Comparison of ENCODE assay signal across 21 cellular contexts in genomic region chr3:83435173-83435572, GRCh38.
DNase-seq lines count a peak whose midpoint lies in the region; ATAC-seq, FAIRE-seq and TF ChIP-seq lines count a peak whose summit lies in the region.
"Had no signal": no experiment of that assay in that cellular context is flagged by ENCODE, and none has a peak within 500 bp of the region (broad histone marks: within the 10 kb centered on the region; RNA-seq: fewer than 3 reads in every experiment).

No MANE protein-coding gene starts in this region.

- no peak overlapping the region for H3K27ac Mint-ChIP-seq in type B pancreatic cell
- H3K27ac Mint-ChIP-seq: CD4-positive, alpha-beta T cell; naive B cell had no signal

- WGBS in heart left ventricle, 4 donors: 19 to 30% (median 21%) methylated on average over 3 of the region's 3 CpGs

- H3K36me3 Mint-ChIP-seq in type B pancreatic cell: no peaks in the 10 kb centered on the region
- H3K36me3 Mint-ChIP-seq: naive B cell had no signal

- no peak overlapping the region for H3K4me3 Mint-ChIP-seq in type B pancreatic cell
- H3K4me3 Mint-ChIP-seq: CD4-positive, alpha-beta T cell; naive B cell had no signal

- H3K4me3 ChIP-seq in cardiac muscle cell (no peak overlapping the region), heart left ventricle (no peak overlapping the region), SU-DHL-6 (ENCODE audit: insufficient read depth, low read length, poor library complexity, severe bottlenecking) (no peak overlapping the region), kidney (ENCODE audit: low read length in 2 of 2) (no peak overlapping the region), upper lobe of right lung (no peak overlapping the region)
- H3K4me3 ChIP-seq: ascending aorta, coronary artery, SJSA1 had no signal

- H3K9ac ChIP-seq in SU-DHL-6 (ENCODE audit: low read length): peak overlapping the region; percentile 18; the same call in 1 of the 2 replicates
- H3K9ac ChIP-seq in kidney (ENCODE audit: low read length in 2 of 2): no peak overlapping the region
- H3K9ac ChIP-seq: KMS-11 had no signal

- intact Hi-C loops in heart left ventricle (cut with DNase I): no loop called here
- intact Hi-C loops in kidney (cut with DNase I): no loop called here
- intact Hi-C loops in upper lobe of right lung (cut with DNase I): no loop called here

- H3K79me2 ChIP-seq in SU-DHL-6 (ENCODE audit: insufficient read depth, low read length): no peaks in the 10 kb centered on the region

- H3K9me3 ChIP-seq in cardiac muscle cell (ENCODE audit: low read depth): no peaks in the 10 kb centered on the region
- H3K9me3 ChIP-seq in heart left ventricle: no peaks in the 10 kb centered on the region
- no peaks in the 10 kb centered on the region for H3K9me3 ChIP-seq in SU-DHL-6 (ENCODE audit: insufficient read depth, low read length)
- no peaks in the 10 kb centered on the region for H3K9me3 ChIP-seq in kidney (ENCODE audit: control insufficient read depth in 1 of 2, low read length in 2 of 2)
- no peaks in the 10 kb centered on the region for H3K9me3 ChIP-seq in upper lobe of right lung
- H3K9me3 ChIP-seq: ascending aorta, SJSA1 had no signal

- H3K9me2 ChIP-seq in SU-DHL-6 (replicated peaks; ENCODE audit: insufficient read depth, low read length): no peaks in the 10 kb centered on the region

- H3K4me1 Mint-ChIP-seq in type B pancreatic cell (ENCODE audit: unreplicated experiment): peaks cover 14% of the 10 kb centered on the region
- H3K4me1 Mint-ChIP-seq: naive B cell had no signal

- no peaks in the 10 kb centered on the region for H4K20me1 ChIP-seq in SU-DHL-6 (ENCODE audit: low read depth, low read length)

- H3K27me3 ChIP-seq in cardiac muscle cell (no peaks in the 10 kb centered on the region), heart left ventricle (no peaks in the 10 kb centered on the region), SU-DHL-6 (ENCODE audit: low read length) (no peaks in the 10 kb centered on the region), upper lobe of right lung (no peaks in the 10 kb centered on the region)
- H3K27me3 ChIP-seq: ascending aorta, foreskin keratinocyte, SJSA1 had no signal

- peaks cover 5% of the 10 kb centered on the region for H3K4me1 ChIP-seq in cardiac muscle cell (ENCODE audit: low read depth)
- H3K4me1 ChIP-seq in heart left ventricle: no peaks in the 10 kb centered on the region
- no peaks in the 10 kb centered on the region for H3K4me1 ChIP-seq in kidney (ENCODE audit: control insufficient read depth in 1 of 2, insufficient read depth in 1 of 2, low read depth in 1 of 2, low read length in 2 of 2)
- H3K4me1 ChIP-seq in upper lobe of right lung: no peaks in the 10 kb centered on the region
- H3K4me1 ChIP-seq: ascending aorta, foreskin keratinocyte, SJSA1 had no signal

- H3F3A ChIP-seq in SU-DHL-6 (ENCODE audit: insufficient read depth): no peaks in the 10 kb centered on the region

- no peaks in the 10 kb centered on the region for H3K36me3 ChIP-seq in cardiac muscle cell
- H3K36me3 ChIP-seq in heart left ventricle: no peaks in the 10 kb centered on the region
- H3K36me3 ChIP-seq in SU-DHL-6 (ENCODE audit: low read length): no peaks in the 10 kb centered on the region
- H3K36me3 ChIP-seq in kidney (ENCODE audit: control insufficient read depth in 1 of 2, insufficient read depth in 2 of 2, low read length in 2 of 2): no peaks in the 10 kb centered on the region
- no peaks in the 10 kb centered on the region for H3K36me3 ChIP-seq in upper lobe of right lung
- H3K36me3 ChIP-seq: ascending aorta, SJSA1 had no signal

- peak overlapping the region; percentile 40 for H3K4me2 ChIP-seq in SU-DHL-6 (ENCODE audit: low read depth, low read length, poor library complexity, severe bottlenecking)
- H3K4me2 ChIP-seq: KMS-11 had no signal

- H2AFZ ChIP-seq in SU-DHL-6 (ENCODE audit: low read depth, low read length, severe bottlenecking): peak overlapping the region; percentile 80

- TF ChIP-seq POLR2A in heart left ventricle (IDR thresholded peaks at IDR 0.05): no peak

- ATAC-seq in heart left ventricle: no peak
- ATAC-seq in upper lobe of right lung: no peak
- ATAC-seq: foreskin keratinocyte had no signal

- H3K27me3 Mint-ChIP-seq in type B pancreatic cell: no peaks in the 10 kb centered on the region
- H3K27me3 Mint-ChIP-seq: CD4-positive, alpha-beta T cell; naive B cell had no signal

- H3K9me3 Mint-ChIP-seq in type B pancreatic cell: no peaks in the 10 kb centered on the region
- H3K9me3 Mint-ChIP-seq: CD4-positive, alpha-beta T cell had no signal

- TF ChIP-seq CTCF in cardiac muscle cell (IDR thresholded peaks at IDR 0.05; ENCODE audit: low read depth, low read length): no peak
- no peak for TF ChIP-seq CTCF in heart left ventricle (IDR thresholded peaks at IDR 0.05)
- no peak for TF ChIP-seq CTCF in SU-DHL-6 (IDR thresholded peaks at IDR 0.05; ENCODE audit: insufficient read depth, low read length, poor library complexity, severe bottlenecking)
- TF ChIP-seq CTCF in kidney (IDR thresholded peaks at IDR 0.05; ENCODE audit: borderline replicate concordance, extremely low read depth, insufficient read depth): no peak
- TF ChIP-seq CTCF in upper lobe of right lung (IDR thresholded peaks at IDR 0.05): no peak
- no peak for TF ChIP-seq CTCF in type B pancreatic cell (conservative IDR thresholded peaks at IDR 0.05)

- DNase-seq in cardiac muscle cell (ENCODE audit: low read depth in 1 of 2, low spot score in 1 of 2) (peak in 1 of 2 donors; percentile 71), heart left ventricle (no peak), kidney (peak; percentile 16), upper lobe of right lung (no peak), GM19238 (ENCODE audit: insufficient read length, low spot score) (no peak), type B pancreatic cell (ENCODE audit: extremely low spot score, unreplicated experiment) (no peak)
- no peak for DNase-seq in activated CD4-positive, alpha-beta T cell treated with anti-CD3 and anti-CD28 coated beads for 4 hours
- DNase-seq: activated gamma-delta T cell; CD4-positive, alpha-beta T cell; DMS79; foreskin keratinocyte; naive B cell; NCI-H1048; stimulated activated CD4-positive, alpha-beta T cell treated with anti-CD3 and anti-CD28 coated beads, Interleukin-15, amount 100 ng/mL, for 24 hours; stimulated activated naive CD4-positive, alpha-beta T cell; T1000 had no signal

- no peak for FAIRE-seq in kidney (lab: Jason Lieb, UNC)

- H3K27ac ChIP-seq in cardiac muscle cell: peak overlapping the region; percentile 35
- no peak overlapping the region for H3K27ac ChIP-seq in heart left ventricle
- H3K27ac ChIP-seq in SU-DHL-6 (ENCODE audit: low read depth, low read length): no peak overlapping the region
- H3K27ac ChIP-seq in kidney (ENCODE audit: low read depth in 2 of 2, low read length in 2 of 2): no peak overlapping the region
- no peak overlapping the region for H3K27ac ChIP-seq in upper lobe of right lung
- H3K27ac ChIP-seq: ascending aorta, coronary artery, foreskin keratinocyte, KMS-11, SJSA1 had no signal
